Comparison of ENCODE assay signal across 21 cellular contexts in genomic region chr6:129351807-129352206, GRCh38.
DNase-seq lines count a peak whose midpoint lies in the region; ATAC-seq and TF ChIP-seq lines count a peak whose summit lies in the region.
"Had no signal": no experiment of that assay in that cellular context is flagged by ENCODE, and none has a peak within 500 bp of the region (broad histone marks: within the 10 kb centered on the region; RNA-seq: fewer than 3 reads in every experiment).

No MANE protein-coding gene starts in this region.

- H3K27me3 ChIP-seq in adipocyte (replicated peaks; ENCODE audit: control insufficient read depth, insufficient read depth, low read length), result no peaks in the 10 kb centered on the region
- H3K27me3 ChIP-seq: BE2C, Peyer's patch, SJSA1 had no signal

- H3K9me3 Mint-ChIP-seq in HFFc6, result no peaks in the 10 kb centered on the region
- H3K9me3 Mint-ChIP-seq: H9, IgD-negative memory B cell had no signal

- H3K9me3 ChIP-seq in adipocyte (ENCODE audit: control insufficient read depth, low read length), result no peaks in the 10 kb centered on the region
- H3K9me3 ChIP-seq: A549, BE2C, Peyer's patch, SJSA1 had no signal

- H3K36me3 ChIP-seq in adipocyte (ENCODE audit: control insufficient read depth, insufficient read depth, low read length, severe bottlenecking), result peaks cover 84% of the 10 kb centered on the region
- H3K36me3 ChIP-seq: BE2C, Peyer's patch, SJSA1 had no signal

- peak; percentile 9 for DNase-seq in AG10803 (ENCODE audit: low read depth)
- peak; percentile 4 for DNase-seq in HFFc6
- peak; percentile 38 for DNase-seq in adipocyte (ENCODE audit: low read depth)
- DNase-seq in left ventricle myocardium superior, result no peak
- DNase-seq in stimulated activated CD4-positive, alpha-beta T cell treated with anti-CD3 and anti-CD28 coated beads, Interleukin-15, amount 100 ng/mL, for 24 hours, result no peak
- DNase-seq in NCI-H2171 treated with DMSO at 0.1 percent for 48 hours (lab: John Stamatoyannopoulos, UW), result no peak
- DNase-seq in DMS53 treated with DMSO at 0.1 percent for 48 hours (lab: John Stamatoyannopoulos, UW; ENCODE audit: unreplicated experiment), result no peak
- DNase-seq: BE2C, DMS79 treated with DMSO at 0.1 percent for 48 hours, GM23248, H9, NCI-H187, NCI-H2107, NCI-H510A treated with DMSO at 0.1 percent for 48 hours, NCI-H748 treated with DMSO at 0.1 percent for 48 hours, Peyer's patch had no signal

- intact Hi-C loops in left ventricle myocardium superior (cut with micrococcal nuclease), result no loop called here

- H3K9ac ChIP-seq in adipocyte (ENCODE audit: low read length), result no peak overlapping the region
- H3K9ac ChIP-seq: GM23248 had no signal

- ATAC-seq in left ventricle myocardium superior, result peak; percentile 52
- no peak for ATAC-seq in HG03095 (IDR thresholded peaks at IDR 0.05; ENCODE audit: unreplicated experiment)
- ATAC-seq: A549, GM12878 had no signal

- TF ChIP-seq CTCF in AG10803 (conservative IDR thresholded peaks at IDR 0.05; ENCODE audit: low read length) (no peak), HFFc6 (IDR thresholded peaks at IDR 0.05) (no peak)

- no peaks in the 10 kb centered on the region for H3K27me3 Mint-ChIP-seq in HFFc6 (ENCODE audit: insufficient read depth)

- H3K4me3 Mint-ChIP-seq in HFFc6, result no peak overlapping the region
- H3K4me3 Mint-ChIP-seq: H9, IgD-negative memory B cell had no signal

- no peak overlapping the region for H3K4me3 ChIP-seq in AG10803 (ENCODE audit: low read length)
- H3K4me3 ChIP-seq in adipocyte (ENCODE audit: low read length), result no peak overlapping the region
- H3K4me3 ChIP-seq: A549, GM12878, GM23248, Peyer's patch, SJSA1 had no signal

- no peak overlapping the region for H3K27ac Mint-ChIP-seq in HFFc6
- H3K27ac Mint-ChIP-seq: H9, IgD-negative memory B cell had no signal

- peaks cover 6% of the 10 kb centered on the region; the same call in 1 of the 2 replicates for H3K36me3 Mint-ChIP-seq in HFFc6 (ENCODE audit: low read depth)
- H3K36me3 Mint-ChIP-seq: IgD-negative memory B cell had no signal

- peaks cover 30% of the 10 kb centered on the region for H3K4me1 Mint-ChIP-seq in HFFc6 (ENCODE audit: low read depth)

- H3K4me1 ChIP-seq in adipocyte (ENCODE audit: control insufficient read depth, insufficient read depth, low read length), result no peaks in the 10 kb centered on the region
- H3K4me1 ChIP-seq: A549, BE2C, Peyer's patch, SJSA1 had no signal

Comparison
In these comparisons a context has a peak if more than half of its experiments do, and no peak if none do; other contexts are left out.
1. DNase-seq: peak in AG10803 (single experiment), HFFc6 (single experiment) and adipocyte (single experiment); none in left ventricle myocardium superior (single experiment), stimulated activated CD4-positive, alpha-beta T cell treated with anti-CD3 and anti-CD28 coated beads, Interleukin-15, amount 100 ng/mL, for 24 hours (single experiment), NCI-H2171 treated with DMSO at 0.1 percent for 48 hours (single experiment) and DMS53 treated with DMSO at 0.1 percent for 48 hours (single experiment).